Comparison of ENCODE assay signal across 23 cellular contexts in genomic region chr7:6288270-6288860, GRCh38.
"Had no signal": no experiment of that assay in that cellular context is flagged by ENCODE, and none has a peak within 500 bp of the region (broad histone marks: within the 10 kb centered on the region; RNA-seq: fewer than 3 reads in every experiment).

No MANE protein-coding gene starts in this region.

- H3K27ac ChIP-seq: HL-60, KMS-11 had no signal

- H3K9me2 ChIP-seq: SK-N-SH had no signal

- H3K4me3 ChIP-seq: MG63 had no signal

- H3K36me3 ChIP-seq: MG63 had no signal

- H3K9ac ChIP-seq: KMS-11, SK-N-SH had no signal

- H3K9me3 ChIP-seq: MG63, SK-N-SH had no signal

- H3K27me3 ChIP-seq: MG63 had no signal

- FAIRE-seq: HTR-8/SVneo, RCC 7860 had no signal

- DNase-seq: MG63, NCI-H1092, NCI-H1105 treated with DMSO at 0.1 percent for 48 hours, NCI-H1417 treated with DMSO at 0.1 percent for 48 hours, NCI-H146, NCI-H1694 treated with DMSO at 0.1 percent for 48 hours, NCI-H1930, NCI-H2081 treated with DMSO at 0.1 percent for 48 hours, NCI-H2171, NCI-H226, NCI-H446, NCI-H510A, NCI-H524 treated with DMSO at 0.1 percent for 48 hours, NCI-H69, NCI-H774, RPMI8226, SHP77, SK-N-SH, SW 1271 had no signal

- H3K4me2 ChIP-seq: KMS-11, SK-N-SH had no signal
